ENCODE assay signal across 8 cellular contexts in the genomic region with DNA sequence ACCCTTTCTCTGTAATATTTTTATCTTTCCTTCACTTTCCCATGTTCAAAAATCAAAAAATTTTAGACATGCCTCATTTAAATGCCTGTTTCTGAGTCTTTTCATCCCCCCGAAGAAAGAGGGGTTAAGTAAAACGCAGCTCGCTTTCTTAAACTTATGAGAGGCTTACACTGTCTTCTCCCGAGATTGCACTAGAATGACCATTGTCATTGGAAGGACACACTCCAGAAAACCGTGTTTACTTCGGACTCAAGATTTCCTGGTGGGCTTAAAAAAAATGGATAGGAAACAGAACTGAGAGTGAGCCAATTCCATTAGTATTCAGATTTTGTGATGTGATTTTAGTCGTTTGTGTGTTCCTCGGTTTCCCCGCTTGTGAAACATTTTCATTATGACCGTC. TPM values are rescaled to one million over a fixed set of nuclear protein-coding genes. Genes with fewer than 3 reads are reported as not detected.
DNase-seq lines count a peak whose midpoint lies in the region; ATAC-seq, FAIRE-seq and TF ChIP-seq lines count a peak whose summit lies in the region.

No MANE protein-coding gene starts in this region.

- peaks cover 5 to 53% (median 11%) of the 10 kb centered on the region in 3 donors for H3K4me1 ChIP-seq in gastroesophageal sphincter
- peaks cover 47 to 50% of the 10 kb centered on the region in 2 donors for H3K4me1 ChIP-seq in gastrocnemius medialis

- WGBS in gastroesophageal sphincter (ENCODE audit: low coverage in 1 of 2), 2 donors: 16 to 28% methylated on average over 10 of the region's 10 CpGs

- H3K27me3 Mint-ChIP-seq in T-helper 17 cell: peaks cover 9% of the 10 kb centered on the region

- H3K27me3 ChIP-seq in GM06990 (replicated peaks; ENCODE audit: control insufficient read depth, insufficient read depth, low read length) (no peaks in the 10 kb centered on the region), gastroesophageal sphincter (no peaks in the 10 kb centered on the region), gastrocnemius medialis (no peaks in the 10 kb centered on the region)

- no peak for TF ChIP-seq EP300 in gastroesophageal sphincter (IDR thresholded peaks at IDR 0.05)

- H3K9me3 ChIP-seq in T-helper 17 cell (ENCODE audit: control insufficient read depth, low read length, poor library complexity, severe bottlenecking) (no peaks in the 10 kb centered on the region), gastroesophageal sphincter (no peaks in the 10 kb centered on the region), gastrocnemius medialis (no peaks in the 10 kb centered on the region)

- H3K4me3 Mint-ChIP-seq in T-helper 17 cell: peak overlapping the region; percentile 99

- H3K36me3 Mint-ChIP-seq in T-helper 17 cell (ENCODE audit: low read depth): peaks cover 6% of the 10 kb centered on the region

- TF ChIP-seq CTCF in GM06990 (IDR thresholded peaks at IDR 0.05; ENCODE audit: insufficient read depth, low read length, poor library complexity, severe bottlenecking) (no peak), gastroesophageal sphincter (IDR thresholded peaks at IDR 0.05) (no peak), gastrocnemius medialis (IDR thresholded peaks at IDR 0.05 in 4 of 5, conservative IDR thresholded peaks at IDR 0.05 in 1 of 5) (no peak)

- no peak for DNase-seq in GM06990 (ENCODE audit: extremely low read depth, insufficient read length)
- no peak for DNase-seq in T-helper 17 cell
- no peak for DNase-seq in gastrocnemius medialis
- DNase-seq in HUDEP-2 (lab: John Stamatoyannopoulos, UW; ENCODE audit: unreplicated experiment in 76 of 76): no peak
- no peak for DNase-seq in SKM-1 treated with dmso at 0.1 percent for 144 hours (lab: John Stamatoyannopoulos, UW; ENCODE audit: unreplicated experiment)
- DNase-seq in HTR-8/SVneo (ENCODE audit: insufficient read length, low spot score): no peak
- DNase-seq in CD1c-positive myeloid dendritic cell (ENCODE audit: extremely low spot score): no peak

- peak overlapping the region in 2 of 4 donors; percentile 93 to 96 for H3K27ac ChIP-seq in gastroesophageal sphincter
- peak overlapping the region; percentile 89 to 97 (median 95) for H3K27ac ChIP-seq in gastrocnemius medialis

- in situ Hi-C loops in gastrocnemius medialis (cut with MboI; ENCODE audit: low sequenced_read_pairs in 4 of 4): no loop called here

- H3K36me3 ChIP-seq in GM06990 (ENCODE audit: control insufficient read depth, insufficient read depth, low read length): no peaks in the 10 kb centered on the region
- H3K36me3 ChIP-seq in gastroesophageal sphincter: no peaks in the 10 kb centered on the region
- H3K36me3 ChIP-seq in gastrocnemius medialis: no peaks in the 10 kb centered on the region

- H3K4me1 Mint-ChIP-seq in T-helper 17 cell: peaks cover 33% of the 10 kb centered on the region

- intact Hi-C loops in gastrocnemius medialis (cut with DNase I; ENCODE audit: low total_unique reads): loop anchor here (2.0 to 5.0 kb wide), 4 partner anchors 58 to 700 kb away; partner anchors contain the start of genes ARL6, CLDND1 and RIOX2

- H3K4me3 ChIP-seq in GM06990 (replicated peaks; ENCODE audit: low read depth, low read length) (peak overlapping the region; percentile 89), gastroesophageal sphincter (peak overlapping the region; percentile 72 to 80), gastrocnemius medialis (peak overlapping the region; percentile 94 to 97 (median 96))

- no peak for ATAC-seq in T-helper 17 cell
- no peak for ATAC-seq in gastroesophageal sphincter
- peak; percentile 22 for ATAC-seq in gastrocnemius medialis

- TF ChIP-seq POLR2A in gastroesophageal sphincter (IDR thresholded peaks at IDR 0.05): no peak
- TF ChIP-seq POLR2A in gastrocnemius medialis (IDR thresholded peaks at IDR 0.05): no peak

- H3K27ac Mint-ChIP-seq in T-helper 17 cell: peak overlapping the region; percentile 92

- no peak for FAIRE-seq in HTR-8/SVneo (lab: Jason Lieb, UNC)

RNA-seq across cellular contexts. Expression of gene CRYBG3, which starts 1.3 kb away (rescaled TPM):
- total RNA-seq in T-helper 17 cell (1 to 10 TPM; 6.4 to 6.5 TPM), gastroesophageal sphincter (10 to 100 TPM; 22.2 to 52.4 (median 28.9) TPM), gastrocnemius medialis (10 to 100 TPM; 23.0 to 47.3 (median 24.8) TPM)

RNA-seq across cellular contexts. Expression of gene ARL6, which starts 58.5 kb away (rescaled TPM):
- total RNA-seq in T-helper 17 cell: 1 to 10 TPM; 2.2 to 3.4 TPM
- total RNA-seq in gastroesophageal sphincter: 10 to 100 TPM in 2 of 4 donors, 1 to 10 TPM in 2; 7.3 to 17.1 (median 12.1) TPM
- total RNA-seq in gastrocnemius medialis: 1 to 10 TPM; 1.2 to 4.3 (median 3.2) TPM

Comparison
In these comparisons a context has a peak if more than half of its experiments do, and no peak if none do; other contexts are left out.
1. ATAC-seq: peak in gastrocnemius medialis (2 of 2); none in T-helper 17 cell (single experiment) and gastroesophageal sphincter (single experiment).
2. Peak in every context shown above with its lines, with median percentiles within 50 percentile points of each other: H3K4me3 ChIP-seq.